8 cellular contexts compared by ENCODE assay signal in the genomic region with DNA sequence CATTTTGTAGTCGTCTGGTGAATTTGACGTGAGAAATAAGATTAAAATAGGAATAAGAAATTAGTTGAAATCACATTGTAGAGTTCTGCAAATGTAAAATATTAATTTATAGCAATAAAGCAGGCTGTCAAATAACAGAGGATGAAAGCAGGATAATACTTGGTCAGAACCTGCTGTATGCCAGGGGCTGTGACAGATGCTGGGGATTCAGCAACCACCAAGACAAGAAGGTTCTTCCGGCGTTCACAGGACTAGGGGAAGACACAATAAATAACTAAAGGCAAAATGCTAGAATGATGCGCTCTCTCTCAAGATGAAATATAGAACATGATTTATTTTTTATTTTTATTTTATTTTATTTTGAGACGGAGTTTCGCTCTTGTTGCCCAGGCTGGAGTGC. TPM values are rescaled to one million over a fixed set of nuclear protein-coding genes. Genes with fewer than 3 reads are reported as not detected.
DNase-seq lines count a peak whose midpoint lies in the region; ATAC-seq and TF ChIP-seq lines count a peak whose summit lies in the region.

No MANE protein-coding gene starts in this region.

- H2AFZ ChIP-seq in PC-9 = peak overlapping the region; percentile 90

- H3K79me2 ChIP-seq in PC-9 (ENCODE audit: low read depth) = 0 out of 2 replicates have a peak, but pooled peaks cover 2% of the 10 kb centered on the region

- no peaks in the 10 kb centered on the region for H3K27me3 ChIP-seq in PC-9 (ENCODE audit: insufficient read depth, low read depth)

- peaks cover 22% of the 10 kb centered on the region for H3F3A ChIP-seq in PC-9 (ENCODE audit: insufficient read depth, low read depth)

- peaks cover 4% of the 10 kb centered on the region for H3K9me3 Mint-ChIP-seq in endothelial cell (ENCODE audit: unreplicated experiment)

- H3K36me3 Mint-ChIP-seq in endothelial cell (ENCODE audit: low read depth, unreplicated experiment) = peaks cover 3% of the 10 kb centered on the region

- peak overlapping the region; percentile 81 for H3K27ac ChIP-seq in PC-9

- no peaks in the 10 kb centered on the region for H3K36me3 ChIP-seq in PC-9 (ENCODE audit: low read depth)

- H3K9me2 ChIP-seq in PC-9 (ENCODE audit: insufficient read depth) = no peaks in the 10 kb centered on the region

- peak overlapping the region; percentile 89 for H3K4me3 ChIP-seq in GM08714 (ENCODE audit: low read length)
- H3K4me3 ChIP-seq in PC-9 = peak overlapping the region; percentile 96
- peak overlapping the region; percentile 58 for H3K4me3 ChIP-seq in skeletal muscle cell (ENCODE audit: low read depth, low read length)

- TF ChIP-seq CTCF in PC-9 (conservative IDR thresholded peaks at IDR 0.05) (no peak), endothelial cell (IDR thresholded peaks at IDR 0.05; ENCODE audit: unreplicated experiment) (no peak)

- peak overlapping the region; percentile 21 for H3K27ac Mint-ChIP-seq in endothelial cell (ENCODE audit: unreplicated experiment)

- no peak for DNase-seq in PC-9
- DNase-seq in endothelial cell (ENCODE audit: low spot score) = no peak
- no peak for DNase-seq in skeletal muscle cell (ENCODE audit: low read depth)
- DNase-seq in NCI-H2196 treated with DMSO at 0.1 percent for 48 hours (lab: John Stamatoyannopoulos, UW; ENCODE audit: unreplicated experiment) = no peak
- DNase-seq in H4 (ENCODE audit: low spot score) = no peak

- no peak overlapping the region for H3K4me3 Mint-ChIP-seq in endothelial cell (ENCODE audit: unreplicated experiment)

- ATAC-seq in HG02973 (IDR thresholded peaks at IDR 0.05; ENCODE audit: unreplicated experiment) (no peak), GM19455 (IDR thresholded peaks at IDR 0.05; ENCODE audit: unreplicated experiment) (no peak)

- CTCF ChIA-PET in PC-9 (lab: Charles Lee) = no interaction called here

- H3K4me1 ChIP-seq in PC-9 (replicated peaks; ENCODE audit: insufficient read depth) = peaks cover 4% of the 10 kb centered on the region; the same call in 1 of the 2 replicates

- BruUV-seq in PC-9 (replicated peaks; lab: Mats Ljungman, UMichigan) = TSS peak; percentile 93

- peaks cover 13% of the 10 kb centered on the region for H3K4me1 Mint-ChIP-seq in endothelial cell (ENCODE audit: unreplicated experiment)

- H3K4me2 ChIP-seq in PC-9 = peak overlapping the region; percentile 96

- H3K27me3 Mint-ChIP-seq in endothelial cell (ENCODE audit: unreplicated experiment) = peaks cover 1% of the 10 kb centered on the region

- intact Hi-C loops in PC-9 (cut with micrococcal nuclease; ENCODE audit: unreplicated experiment) = no loop called here

- POLR2A ChIA-PET in PC-9 (lab: Charles Lee; ENCODE audit: unreplicated experiment) = no interaction called here

- H3K9me3 ChIP-seq in PC-9 (ENCODE audit: insufficient read depth, low read depth) = no peaks in the 10 kb centered on the region

- no peaks in the 10 kb centered on the region for H4K20me1 ChIP-seq in PC-9 (ENCODE audit: insufficient read depth)

RNA-seq across cellular contexts. Expression of a gene that starts 6.8 kb away (rescaled TPM):
- total RNA-seq in PC-9 (2021) (242 and 291 TPM in 2 replicates), endothelial cell (ENCODE audit: unreplicated experiment) (223 TPM)
- 192 and 237 TPM in 2 replicates for total RNA-seq in H4 (2014; rRNA removed; shearing (Covaris generic))

RNA-seq across cellular contexts. Expression of a gene that starts 14.0 kb away (rescaled TPM):
- total RNA-seq in PC-9 (2021) = 0.70 and 1.3 TPM in 2 replicates
- total RNA-seq in endothelial cell (ENCODE audit: unreplicated experiment) = 4.8 TPM
- total RNA-seq in H4 (2014; rRNA removed; shearing (Covaris generic)) = 1.2 and 2.0 TPM in 2 replicates
